8 cellular contexts compared by ENCODE assay signal in genomic region chr19:11480927-11481776, GRCh38. TPM values are rescaled to one million over a fixed set of nuclear protein-coding genes. Genes with fewer than 3 reads are reported as not detected.
A peak's percentile ranks its signal among the peaks of the same experiment; 100 is the strongest.
DNase-seq lines count a peak whose midpoint lies in the region; ATAC-seq and TF ChIP-seq lines count a peak whose summit lies in the region.

TSS of gene ELAVL3 (minus strand) at chr19:11481046. CDS start at chr19:11480608, 438 bp downstream.

- H3K27me3 ChIP-seq in iPS-15b (ENCODE audit: control insufficient read depth, insufficient read depth, low read length), result peaks cover 26% of the 10 kb centered on the region

- no peak for TF ChIP-seq CTCF in mucosa of descending colon (IDR thresholded peaks at IDR 0.05)

- DNase-seq in stimulated activated CD4-positive, alpha-beta T cell treated with anti-CD3 and anti-CD28 coated beads, Interleukin-15, amount 100 ng/mL, for 24 hours, result peak; percentile 16
- DNase-seq in stimulated activated CD4-positive, alpha-beta T cell treated with anti-CD3 and anti-CD28 coated beads, Interleukin-4, amount 100 ng/mL, for 4 hours, result no peak
- DNase-seq in SK-MEL-5 (ENCODE audit: low read depth, low spot score) (peak; percentile 13), foreskin melanocyte (no peak), mucosa of descending colon (no peak), COLO829 (ENCODE audit: low spot score) (no peak)

- H3K9me3 ChIP-seq in iPS-15b (ENCODE audit: control insufficient read depth, insufficient read depth, low read length) (no peaks in the 10 kb centered on the region), mucosa of descending colon (no peaks in the 10 kb centered on the region)

- H3K4me3 ChIP-seq in iPS-15b (ENCODE audit: low read depth, low read length), result peak within 1 kb of the TSS; percentile 37
- H3K4me3 ChIP-seq in mucosa of descending colon, result no peak within 1 kb of the TSS

- H3K9ac ChIP-seq in iPS-15b (ENCODE audit: low read depth, low read length), result no peak within 1 kb of the TSS

- in situ Hi-C loops in SK-MEL-5 (cut with HindIII; ENCODE audit: low pct_unique_long_range_greater_than_20kb, low sequenced_read_pairs), result no loop called here

- H3K36me3 ChIP-seq in iPS-15b (ENCODE audit: control insufficient read depth, insufficient read depth, low read length) (no peaks in the 10 kb centered on the region), mucosa of descending colon (ENCODE audit: low read depth) (no peaks in the 10 kb centered on the region)

- intact Hi-C loops in mucosa of descending colon (cut with DNase I, micrococcal nuclease), result no loop called here

- H3K4me1 ChIP-seq in iPS-15b (ENCODE audit: control insufficient read depth, insufficient read depth, low read length), result no peaks in the 10 kb centered on the region
- peaks cover 15% of the 10 kb centered on the region for H3K4me1 ChIP-seq in mucosa of descending colon (ENCODE audit: low read depth)

- ATAC-seq in GM18861 (IDR thresholded peaks at IDR 0.05; ENCODE audit: unreplicated experiment) (no peak), mucosa of descending colon (no peak)

RNA-seq across cellular contexts. Expression of gene ELAVL3, which starts in this region (rescaled TPM):
- total RNA-seq in SK-MEL-5 (2014; rRNA removed; shearing (Covaris generic)), result not detected in 2 replicates
- 0.01 and 0.03 TPM in 2 replicates for polyA plus RNA-seq in SK-MEL-5 (2015; cell fraction: cytosol; rRNA removed)
- polyA plus RNA-seq in SK-MEL-5 (2015; cell fraction: nucleus; rRNA removed), result not detected in 2 replicates
- 1 to 10 TPM in 1 of 3 donors, under 1 TPM in 1, not detected in 1; 0.51 to 2.5 TPM for total RNA-seq in mucosa of descending colon

Comparison
In these comparisons a context has a peak if more than half of its experiments do, and no peak if none do; other contexts are left out.
1. Peak in DNase-seq in SK-MEL-5; RNA of the gene not detected or under 1 TPM.